ENCODE assay signal across 13 cellular contexts in genomic region chr18:74264303-74265020, GRCh38. TPM values are rescaled to one million over a fixed set of nuclear protein-coding genes. Genes with fewer than 3 reads are reported as not detected.
DNase-seq lines count a peak whose midpoint lies in the region; ATAC-seq lines count a peak whose summit lies in the region.
"Had no signal": no experiment of that assay in that cellular context is flagged by ENCODE, and none has a peak within 500 bp of the region (broad histone marks: within the 10 kb centered on the region; RNA-seq: fewer than 3 reads in every experiment).

No MANE protein-coding gene starts in this region.

- CTCF ChIA-PET in T-cell (lab: Charles Lee): interaction anchor here in 1 of 2 donors (0.7 kb wide), 1 partner anchor 287 kb away, joined by 5 read pairs; no protein-coding TSS in a partner anchor

- H3K27ac Mint-ChIP-seq in activated naive CD8-positive, alpha-beta T cell treated with anti-CD3 and anti-CD28 coated beads, Interleukin-2, amount 50 U/mL, for 24 hours: peak overlapping the region; percentile 64
- H3K27ac Mint-ChIP-seq in activated naive CD8-positive, alpha-beta T cell treated with anti-CD3 and anti-CD28 coated beads for 36 hours: no peak overlapping the region
- peak overlapping the region; percentile 50 for H3K27ac Mint-ChIP-seq in stimulated activated naive CD8-positive, alpha-beta T cell treated with anti-CD3 and anti-CD28 coated beads, Interleukin-15, Interleukin-2, amounts not matched to agents 100 ng/mL and 50 ng/mL, for 24 hours
- no peak overlapping the region for H3K27ac Mint-ChIP-seq in T-cell

- no peaks in the 10 kb centered on the region for H3K9me3 Mint-ChIP-seq in activated naive CD8-positive, alpha-beta T cell treated with anti-CD3 and anti-CD28 coated beads, Interleukin-2, amount 50 U/mL, for 24 hours
- H3K9me3 Mint-ChIP-seq in activated naive CD8-positive, alpha-beta T cell treated with anti-CD3 and anti-CD28 coated beads for 36 hours: no peaks in the 10 kb centered on the region
- no peaks in the 10 kb centered on the region for H3K9me3 Mint-ChIP-seq in stimulated activated naive CD8-positive, alpha-beta T cell treated with anti-CD3 and anti-CD28 coated beads, Interleukin-15, Interleukin-2, amounts not matched to agents 100 ng/mL and 50 ng/mL, for 24 hours
- no peaks in the 10 kb centered on the region for H3K9me3 Mint-ChIP-seq in T-cell

- H3K27me3 Mint-ChIP-seq in activated naive CD8-positive, alpha-beta T cell treated with anti-CD3 and anti-CD28 coated beads, Interleukin-2, amount 50 U/mL, for 24 hours: no peaks in the 10 kb centered on the region
- no peaks in the 10 kb centered on the region for H3K27me3 Mint-ChIP-seq in activated naive CD8-positive, alpha-beta T cell treated with anti-CD3 and anti-CD28 coated beads for 36 hours
- no peaks in the 10 kb centered on the region for H3K27me3 Mint-ChIP-seq in stimulated activated naive CD8-positive, alpha-beta T cell treated with anti-CD3 and anti-CD28 coated beads, Interleukin-15, Interleukin-2, amounts not matched to agents 100 ng/mL and 50 ng/mL, for 24 hours
- no peaks in the 10 kb centered on the region for H3K27me3 Mint-ChIP-seq in T-cell

- POLR2A ChIA-PET in T-cell (lab: Charles Lee): interaction anchor here in 1 of 2 donors (0.6 kb wide), 1 partner anchor 1025 kb away, joined by 12 read pairs; no protein-coding TSS in a partner anchor

- no peak overlapping the region for H3K4me3 Mint-ChIP-seq in activated naive CD8-positive, alpha-beta T cell treated with anti-CD3 and anti-CD28 coated beads, Interleukin-2, amount 50 U/mL, for 24 hours
- H3K4me3 Mint-ChIP-seq in activated naive CD8-positive, alpha-beta T cell treated with anti-CD3 and anti-CD28 coated beads for 36 hours: no peak overlapping the region
- H3K4me3 Mint-ChIP-seq in stimulated activated naive CD8-positive, alpha-beta T cell treated with anti-CD3 and anti-CD28 coated beads, Interleukin-15, Interleukin-2, amounts not matched to agents 100 ng/mL and 50 ng/mL, for 24 hours: no peak overlapping the region
- no peak overlapping the region for H3K4me3 Mint-ChIP-seq in T-cell

- no peak for DNase-seq in activated naive CD8-positive, alpha-beta T cell treated with anti-CD3 and anti-CD28 coated beads, Interleukin-2, amount 50 U/mL, for 24 hours
- DNase-seq in activated naive CD8-positive, alpha-beta T cell treated with anti-CD3 and anti-CD28 coated beads for 36 hours: no peak
- no peak for DNase-seq in activated naive CD4-positive, alpha-beta T cell (lab: John Stamatoyannopoulos, UW)
- DNase-seq in effector CD8-positive, alpha-beta T cell (lab: John Stamatoyannopoulos, UW): no peak
- no peak for DNase-seq in T-cell
- DNase-seq: NCI-H774; retina; stimulated activated CD8-positive, alpha-beta memory T cell treated with anti-CD3 and anti-CD28 coated beads, Interleukin-4, amount 100 ng/mL, for 48 hours had no signal

- ATAC-seq in activated naive CD8-positive, alpha-beta T cell treated with anti-CD3 and anti-CD28 coated beads, Interleukin-2, amount 50 U/mL, for 24 hours: peak; percentile 56
- peak; percentile 99 for ATAC-seq in GM21717 (IDR thresholded peaks at IDR 0.05; ENCODE audit: unreplicated experiment)
- peak; percentile 99 for ATAC-seq in HG03432 (IDR thresholded peaks at IDR 0.05; ENCODE audit: unreplicated experiment)
- ATAC-seq in T-cell (replicated peaks in 1 of 4): no peak

- peaks cover 8% of the 10 kb centered on the region for H3K4me1 Mint-ChIP-seq in activated naive CD8-positive, alpha-beta T cell treated with anti-CD3 and anti-CD28 coated beads, Interleukin-2, amount 50 U/mL, for 24 hours
- peaks cover 5% of the 10 kb centered on the region for H3K4me1 Mint-ChIP-seq in activated naive CD8-positive, alpha-beta T cell treated with anti-CD3 and anti-CD28 coated beads for 36 hours
- peaks cover 6% of the 10 kb centered on the region for H3K4me1 Mint-ChIP-seq in stimulated activated naive CD8-positive, alpha-beta T cell treated with anti-CD3 and anti-CD28 coated beads, Interleukin-15, Interleukin-2, amounts not matched to agents 100 ng/mL and 50 ng/mL, for 24 hours (ENCODE audit: low read depth)
- peaks cover 1 to 4% (median 2%) of the 10 kb centered on the region in 3 donors for H3K4me1 Mint-ChIP-seq in T-cell

- no peaks in the 10 kb centered on the region for H3K36me3 Mint-ChIP-seq in activated naive CD8-positive, alpha-beta T cell treated with anti-CD3 and anti-CD28 coated beads, Interleukin-2, amount 50 U/mL, for 24 hours (ENCODE audit: low read depth)
- H3K36me3 Mint-ChIP-seq in activated naive CD8-positive, alpha-beta T cell treated with anti-CD3 and anti-CD28 coated beads for 36 hours: peaks cover 3% of the 10 kb centered on the region
- peaks cover 16% of the 10 kb centered on the region for H3K36me3 Mint-ChIP-seq in stimulated activated naive CD8-positive, alpha-beta T cell treated with anti-CD3 and anti-CD28 coated beads, Interleukin-15, Interleukin-2, amounts not matched to agents 100 ng/mL and 50 ng/mL, for 24 hours (ENCODE audit: low read depth)
- peaks cover 22% of the 10 kb centered on the region for H3K36me3 Mint-ChIP-seq in T-cell

RNA-seq across cellular contexts. Expression of gene CYB5A, which starts 27.3 kb away (rescaled TPM):
- total RNA-seq in activated naive CD8-positive, alpha-beta T cell treated with anti-CD3 and anti-CD28 coated beads for 36 hours: 10 to 100 TPM; 48.5 to 51.5 TPM
- 10 to 100 TPM; 14.4 to 28.8 (median 25.1) TPM for total RNA-seq in T-cell

RNA-seq across cellular contexts. Expression of gene C18orf63, which starts 51.2 kb away (rescaled TPM):
- not detected for total RNA-seq in activated naive CD8-positive, alpha-beta T cell treated with anti-CD3 and anti-CD28 coated beads for 36 hours
- not detected for total RNA-seq in T-cell
- total RNA-seq: LHCN-M2, lower leg skin had no signal

Comparison
In these comparisons a context has a peak if more than half of its experiments do, and no peak if none do; other contexts are left out.
1. H3K27ac Mint-ChIP-seq: peak in activated naive CD8-positive, alpha-beta T cell treated with anti-CD3 and anti-CD28 coated beads, Interleukin-2, amount 50 U/mL, for 24 hours (single experiment) and stimulated activated naive CD8-positive, alpha-beta T cell treated with anti-CD3 and anti-CD28 coated beads, Interleukin-15, Interleukin-2, amounts not matched to agents 100 ng/mL and 50 ng/mL, for 24 hours (single experiment); none in activated naive CD8-positive, alpha-beta T cell treated with anti-CD3 and anti-CD28 coated beads for 36 hours (single experiment) and T-cell (0 of 2).
2. ATAC-seq: peak in activated naive CD8-positive, alpha-beta T cell treated with anti-CD3 and anti-CD28 coated beads, Interleukin-2, amount 50 U/mL, for 24 hours (single experiment), GM21717 (single experiment) and HG03432 (single experiment); none in T-cell (0 of 4).